Comparison of ENCODE assay signal across 23 cellular contexts in genomic region chr11:25535462-25535861, GRCh38.
DNase-seq lines count a peak whose midpoint lies in the region; ATAC-seq and TF ChIP-seq lines count a peak whose summit lies in the region.
"Had no signal": no experiment of that assay in that cellular context is flagged by ENCODE, and none has a peak within 500 bp of the region (broad histone marks: within the 10 kb centered on the region; RNA-seq: fewer than 3 reads in every experiment).

No MANE protein-coding gene starts in this region.

- no peak for DNase-seq in Right ventricle myocardium inferior (ENCODE audit: missing footprints)
- no peak for DNase-seq in cardiac septum (ENCODE audit: low spot score)
- DNase-seq in fibroblast of the conjunctiva (ENCODE audit: low read depth) = peak; percentile 53
- no peak for DNase-seq in left lung
- DNase-seq in T-helper 17 cell = no peak
- DNase-seq in thyroid gland = no peak
- DNase-seq in spleen = no peak
- no peak for DNase-seq in DMS79 treated with DMSO at 0.1 percent for 48 hours (lab: John Stamatoyannopoulos, UW)
- DNase-seq: activated naive CD4-positive, alpha-beta T cell treated with anti-CD3 and anti-CD28 coated beads, Interleukin-2, amount 10 ng/mL, durations not matched to agents 7 days and 5 days; amygdala; BE2C; H7; kidney; MM.1S; NCI-H1436; NCI-H526; RPMI8226; SK-N-SH; substantia nigra had no signal

- WGBS in thyroid gland, 2 donors = 60 to 76% methylated on average over 3 of the region's 3 CpGs
- WGBS in spleen, 5 donors = 60 to 77% (median 67%) methylated on average over 3 of the region's 3 CpGs

- H3K4me3 ChIP-seq in left lung (no peak overlapping the region), thyroid gland (replicated peaks in 1 of 3) (no peak overlapping the region), spleen (no peak overlapping the region)
- H3K4me3 ChIP-seq: K562 had no signal

- H3K4me1 ChIP-seq in left lung = no peaks in the 10 kb centered on the region
- no peaks in the 10 kb centered on the region for H3K4me1 ChIP-seq in thyroid gland
- no peaks in the 10 kb centered on the region for H3K4me1 ChIP-seq in spleen
- H3K4me1 ChIP-seq: BE2C had no signal

- H3K27me3 Mint-ChIP-seq in T-helper 17 cell = no peaks in the 10 kb centered on the region
- H3K27me3 Mint-ChIP-seq: activated naive CD4-positive, alpha-beta T cell treated with anti-CD3 and anti-CD28 coated beads, Interleukin-2, amount 10 ng/mL, durations not matched to agents 7 days and 5 days; central memory CD8-positive, alpha-beta T cell had no signal

- ATAC-seq in Right ventricle myocardium inferior (peak; percentile 88), left lung (peak; percentile 48), T-helper 17 cell (no peak)
- ATAC-seq: K562, WTC11 had no signal

- no peak overlapping the region for H3K4me3 Mint-ChIP-seq in T-helper 17 cell
- H3K4me3 Mint-ChIP-seq: activated naive CD4-positive, alpha-beta T cell treated with anti-CD3 and anti-CD28 coated beads, Interleukin-2, amount 10 ng/mL, durations not matched to agents 7 days and 5 days; central memory CD8-positive, alpha-beta T cell; T-helper 2 cell treated with Interferon-gamma antibody and Interleukin-4, amounts not matched to agents 5 μg/mL and 100 μg/mL, for 36 hours; WTC11 had no signal

- H3K9me3 ChIP-seq in left lung = no peaks in the 10 kb centered on the region
- H3K9me3 ChIP-seq in T-helper 17 cell (ENCODE audit: control insufficient read depth, low read length, poor library complexity, severe bottlenecking) = no peaks in the 10 kb centered on the region
- no peaks in the 10 kb centered on the region for H3K9me3 ChIP-seq in thyroid gland
- H3K9me3 ChIP-seq in spleen = peaks cover 0 to 5% (median 0%) of the 10 kb centered on the region in 8 donors
- H3K9me3 ChIP-seq: BE2C, SK-N-SH had no signal

- H3K27ac ChIP-seq in left lung (no peak overlapping the region), thyroid gland (no peak overlapping the region), spleen (no peak overlapping the region)

- intact Hi-C loops in Right ventricle myocardium inferior (cut with DNase I) = no loop called here
- intact Hi-C loops in cardiac septum (cut with DNase I) = no loop called here
- intact Hi-C loops in left lung (cut with DNase I) = no loop called here
- intact Hi-C loops in thyroid gland (cut with DNase I) = no loop called here
- intact Hi-C loops in spleen (cut with DNase I; ENCODE audit: low total_unique reads) = no loop called here

- H3K36me3 Mint-ChIP-seq in T-helper 17 cell (ENCODE audit: low read depth) = no peaks in the 10 kb centered on the region
- H3K36me3 Mint-ChIP-seq: activated naive CD4-positive, alpha-beta T cell treated with anti-CD3 and anti-CD28 coated beads, Interleukin-2, amount 10 ng/mL, durations not matched to agents 7 days and 5 days had no signal

- no peak overlapping the region for H3K27ac Mint-ChIP-seq in T-helper 17 cell
- H3K27ac Mint-ChIP-seq: activated naive CD4-positive, alpha-beta T cell treated with anti-CD3 and anti-CD28 coated beads, Interleukin-2, amount 10 ng/mL, durations not matched to agents 7 days and 5 days; T-helper 2 cell treated with Interferon-gamma antibody and Interleukin-4, amounts not matched to agents 5 μg/mL and 100 μg/mL, for 36 hours; WTC11 had no signal

- no peaks in the 10 kb centered on the region for H3K4me1 Mint-ChIP-seq in T-helper 17 cell
- H3K4me1 Mint-ChIP-seq: activated naive CD4-positive, alpha-beta T cell treated with anti-CD3 and anti-CD28 coated beads, Interleukin-2, amount 10 ng/mL, durations not matched to agents 7 days and 5 days; central memory CD8-positive, alpha-beta T cell; WTC11 had no signal

- H3K36me3 ChIP-seq in left lung (no peaks in the 10 kb centered on the region), thyroid gland (no peaks in the 10 kb centered on the region), spleen (no peaks in the 10 kb centered on the region)
- H3K36me3 ChIP-seq: BE2C had no signal

- H3K27me3 ChIP-seq in left lung (no peaks in the 10 kb centered on the region), thyroid gland (no peaks in the 10 kb centered on the region), spleen (replicated peaks in 1 of 7) (no peaks in the 10 kb centered on the region)
- H3K27me3 ChIP-seq: BE2C had no signal

- TF ChIP-seq CTCF in left lung (IDR thresholded peaks at IDR 0.05) (no peak), thyroid gland (IDR thresholded peaks at IDR 0.05) (no peak), spleen (IDR thresholded peaks at IDR 0.05 in 8 of 11, conservative IDR thresholded peaks at IDR 0.05 in 3 of 11) (no peak)

- TF ChIP-seq POLR2A in thyroid gland (IDR thresholded peaks at IDR 0.05) (no peak), spleen (IDR thresholded peaks at IDR 0.05) (no peak)
